1 cellular context compared by ENCODE assay signal in the genomic region with DNA sequence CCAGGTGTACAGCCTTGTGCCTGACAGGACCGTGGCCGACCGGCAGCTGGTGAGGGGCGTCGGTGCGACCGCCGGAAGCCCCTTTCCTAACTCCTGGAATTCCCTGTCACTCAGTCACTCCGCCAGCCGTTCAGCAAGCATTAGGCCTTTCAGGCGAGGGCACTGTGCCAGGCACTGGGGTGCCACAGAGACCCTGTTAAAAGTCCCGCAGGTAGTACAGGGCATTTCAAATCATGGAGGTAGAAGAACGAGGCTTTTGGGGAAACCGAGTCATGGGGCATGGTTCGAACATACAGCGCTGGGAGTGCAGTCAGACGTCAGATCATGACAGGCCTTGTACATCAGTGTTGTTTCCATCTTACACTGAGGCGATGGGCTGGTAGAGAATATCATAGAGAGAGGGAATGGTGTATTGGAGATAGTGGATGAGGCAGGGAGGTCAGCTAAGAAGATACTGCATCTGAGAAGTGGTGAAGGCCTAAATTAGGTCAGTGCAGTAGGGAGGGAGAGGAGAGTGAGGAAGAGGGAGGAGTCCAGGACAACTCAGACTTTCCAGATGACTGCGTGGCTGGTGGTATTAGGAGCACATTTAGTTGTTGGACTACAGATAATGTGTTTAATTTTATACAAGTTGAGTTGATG.
TF ChIP-seq lines count a peak whose summit lies in the region.

No MANE protein-coding gene starts in this region.

TF ChIP-seq in IMR-90, 13 proteins besides CTCF, POLR2A, EP300 and RAD21:
- TF ChIP-seq CHD1 (IDR thresholded peaks at IDR 0.05; ENCODE audit: low read depth, low read length) (peak; percentile 47; the same call in 1 of the 2 replicates), RFX5 (IDR thresholded peaks at IDR 0.05; ENCODE audit: low read depth, low read length) (no peak), MAZ (IDR thresholded peaks at IDR 0.05; ENCODE audit: borderline replicate concordance, low read depth, low read length) (0 out of 2 replicates have a peak, but pooled peaks have one; percentile 30)
